In the genomic region with DNA sequence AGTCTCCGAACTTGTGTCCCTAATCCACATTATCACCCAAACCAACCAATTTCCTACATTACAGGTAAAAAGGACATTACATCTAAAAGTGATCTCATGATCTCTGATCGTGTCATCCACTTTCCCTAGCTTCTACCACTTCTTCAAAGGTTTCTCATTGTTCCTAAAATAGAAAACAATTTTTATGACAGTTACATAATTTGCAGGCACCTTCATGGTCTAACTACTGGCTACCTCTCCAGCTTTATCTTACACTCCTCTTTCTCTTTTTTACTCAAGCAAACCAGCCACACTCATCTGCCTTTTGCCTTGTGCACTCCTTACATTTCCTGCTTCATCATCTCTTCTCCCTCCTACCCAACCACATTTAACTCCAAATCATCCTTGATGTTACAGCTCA, we compare ENCODE assay signal across 19 cellular contexts.
DNase-seq lines count a peak whose midpoint lies in the region; ATAC-seq, FAIRE-seq and TF ChIP-seq lines count a peak whose summit lies in the region.
"Had no signal": no experiment of that assay in that cellular context is flagged by ENCODE, and none has a peak within 500 bp of the region (broad histone marks: within the 10 kb centered on the region; RNA-seq: fewer than 3 reads in every experiment).

No MANE protein-coding gene starts in this region.

- no TSS peak for BruUV-seq in GM12878 (replicated peaks; lab: Mats Ljungman, UMichigan)

- no peak for TF ChIP-seq RAD21 in GM12878 (IDR thresholded peaks at IDR 0.05; ENCODE audit: insufficient read depth, low read depth, low read length)

- DNase-seq in GM23248: peak; percentile 37
- peak; percentile 23 for DNase-seq in HT1080 (ENCODE audit: low read depth)
- no peak for DNase-seq in GM12878 (ENCODE audit: low read depth, low spot score)
- DNase-seq in neural crest cell (ENCODE audit: low read depth, low spot score): no peak
- no peak for DNase-seq in DMS 273 (lab: John Stamatoyannopoulos, UW; ENCODE audit: unreplicated experiment)
- DNase-seq in erythroblast (lab: John Stamatoyannopoulos, UW): no peak
- DNase-seq: C1 segment of cervical spinal cord; Calu3; CD4-positive, alpha-beta memory T cell; COR-L47; DMS153; DND-41; GDM1; H7 had no signal

- no peak for TF ChIP-seq EP300 in GM12878 (IDR thresholded peaks at IDR 0.05; ENCODE audit: borderline replicate concordance in 1 of 2, control insufficient read depth in 1 of 2, low read depth in 2 of 2, low read length in 2 of 2)

- H3K4me1 ChIP-seq in GM23248 (ENCODE audit: insufficient read depth) (peaks cover 21% of the 10 kb centered on the region), GM12878 (ENCODE audit: control insufficient read depth, insufficient read depth, low read length) (no peaks in the 10 kb centered on the region)

- no peak overlapping the region for H3K4me3 Mint-ChIP-seq in neural crest cell
- H3K4me3 Mint-ChIP-seq: CD4-positive, alpha-beta memory T cell had no signal

- no peaks in the 10 kb centered on the region for H3K36me3 Mint-ChIP-seq in neural crest cell (ENCODE audit: low read depth)
- H3K36me3 Mint-ChIP-seq: CD4-positive, alpha-beta memory T cell had no signal

- H3K9ac ChIP-seq in GM23248 (no peak overlapping the region), GM12878 (ENCODE audit: control insufficient read depth, insufficient read depth, low read length) (no peak overlapping the region)

- CTCF ChIA-PET in GM12878 (lab: Yijun Ruan, JAX): interaction anchor here (2.4 to 3.9 kb wide), 2 partner anchors 20 to 153 kb away, joined by 6 to 15 read pairs; no protein-coding TSS in a partner anchor

- no peak for TF ChIP-seq POLR2A in GM12878 (IDR thresholded peaks at IDR 0.05; ENCODE audit: low read depth, low read length)
- TF ChIP-seq POLR2A in erythroblast (IDR thresholded peaks at IDR 0.05; ENCODE audit: low read length): no peak

- no peaks in the 10 kb centered on the region for H3K27me3 Mint-ChIP-seq in neural crest cell (ENCODE audit: low read depth)
- H3K27me3 Mint-ChIP-seq: CD4-positive, alpha-beta memory T cell had no signal

- POLR2A ChIA-PET in GM12878 (lab: Charles Lee): interaction anchor here (0.7 to 2.2 kb wide), 3 partner anchors 8 to 37 kb away, joined by 3 to 7 read pairs (median 4); no protein-coding TSS in a partner anchor

- H3K27me3 ChIP-seq in GM23248 (replicated peaks; ENCODE audit: insufficient read depth): no peaks in the 10 kb centered on the region
- H3K27me3 ChIP-seq in GM12878 (replicated peaks in 1 of 2; ENCODE audit: control insufficient read depth in 2 of 2, insufficient read depth in 2 of 2, low read length in 1 of 2): no peaks in the 10 kb centered on the region

- no peak overlapping the region for H3K4me3 ChIP-seq in GM23248
- no peak overlapping the region for H3K4me3 ChIP-seq in GM12878

- in situ Hi-C loops in GM23248 (cut with MboI) (no loop called here), GM12878 (cut with MboI) (no loop called here)

- H3K79me2 ChIP-seq in GM23248 (ENCODE audit: insufficient read depth): no peaks in the 10 kb centered on the region
- H3K79me2 ChIP-seq in GM12878 (ENCODE audit: control insufficient read depth, insufficient read depth, low read length): no peaks in the 10 kb centered on the region

- peaks cover 3% of the 10 kb centered on the region for H3K9me3 Mint-ChIP-seq in neural crest cell

- peak overlapping the region; percentile 4 for H3K27ac Mint-ChIP-seq in neural crest cell (ENCODE audit: unreplicated experiment)
- H3K27ac Mint-ChIP-seq: CD4-positive, alpha-beta memory T cell had no signal

- SMC1A ChIA-PET in GM12878 (lab: Charles Lee; ENCODE audit: uncharacterized antibody, unreplicated experiment): interaction anchor here (0.7 to 4.4 kb wide), 15 partner anchors 8 to 152 kb away, joined by 3 to 43 read pairs (median 5); no protein-coding TSS in a partner anchor

- H3K4me1 Mint-ChIP-seq in neural crest cell: no peaks in the 10 kb centered on the region
- H3K4me1 Mint-ChIP-seq: CD4-positive, alpha-beta memory T cell had no signal

- H3F3A ChIP-seq in GM23248 (ENCODE audit: insufficient read depth): peaks cover 27% of the 10 kb centered on the region

- no peaks in the 10 kb centered on the region for H3K9me2 ChIP-seq in GM23248 (ENCODE audit: insufficient read depth)

- RAD21 ChIA-PET in GM12878 (lab: Charles Lee; ENCODE audit: unreplicated experiment): interaction anchor here (1.3 to 1.8 kb wide), 5 partner anchors 10 to 641 kb away, joined by 4 to 8 read pairs (median 6); no protein-coding TSS in a partner anchor

- FAIRE-seq in GM12878 (lab: Jason Lieb, UNC): peak; percentile 69
- FAIRE-seq: GM12891, GM18507, H1 had no signal

- no peak overlapping the region for H3K4me2 ChIP-seq in GM23248 (ENCODE audit: unreplicated experiment)
- H3K4me2 ChIP-seq in GM12878 (ENCODE audit: control insufficient read depth, insufficient read depth): no peak overlapping the region

- H3K36me3 ChIP-seq in GM23248 (ENCODE audit: low read depth) (no peaks in the 10 kb centered on the region), GM12878 (ENCODE audit: control insufficient read depth in 2 of 2, insufficient read depth in 2 of 2, low read length in 1 of 2) (no peaks in the 10 kb centered on the region)

- intact Hi-C loops in GM12878 (cut with micrococcal nuclease; ENCODE audit: unreplicated experiment): no loop called here

- no peaks in the 10 kb centered on the region for H3K9me3 ChIP-seq in GM23248 (ENCODE audit: low read depth)
- H3K9me3 ChIP-seq in GM12878 (replicated peaks; ENCODE audit: control insufficient read depth, insufficient read depth, low read length): no peaks in the 10 kb centered on the region; the same call in 2 of the 3 replicates

- TF ChIP-seq CTCF in GM12878 (IDR thresholded peaks at IDR 0.05 in 2 of 3, conservative IDR thresholded peaks at IDR 0.05 in 1 of 3; ENCODE audit: control insufficient read depth in 2 of 3, extremely low read depth in 1 of 3, insufficient read depth in 1 of 3, low read depth in 3 of 3, low read length in 3 of 3) (no peak), neural crest cell (conservative IDR thresholded peaks at IDR 0.05) (no peak)

- H4K20me1 ChIP-seq in GM23248 (ENCODE audit: insufficient read depth) (no peaks in the 10 kb centered on the region), GM12878 (ENCODE audit: control insufficient read depth, insufficient read depth) (no peaks in the 10 kb centered on the region)

- H2AFZ ChIP-seq in GM23248: peak overlapping the region; percentile 30; the same call in 1 of the 2 replicates
- H2AFZ ChIP-seq in GM12878 (ENCODE audit: control insufficient read depth, low read depth, low read length): no peak overlapping the region

- 86 to 88% methylated on average over 2 of the region's 2 CpGs for WGBS in GM23248 (ENCODE audit: low coverage in 1 of 2, low lambda C conversion rate in 2 of 2, missing lambda C conversion rate in 2 of 2), 2 experiments
- WGBS in GM12878 (ENCODE audit: insufficient coverage, insufficient replicate concordance, low lambda C conversion rate, missing lambda C conversion rate): 48% methylated on average over 2 of the region's 2 CpGs

- peak; percentile 25 for ATAC-seq in GM12878
- no peak for ATAC-seq in GM18519 (IDR thresholded peaks at IDR 0.05; ENCODE audit: low FRiP score, unreplicated experiment)
- ATAC-seq: HCT116 had no signal

- H3K27ac ChIP-seq in GM23248 (no peak overlapping the region), GM12878 (ENCODE audit: control insufficient read depth, insufficient read depth) (no peak overlapping the region)

TF ChIP-seq in GM12878, 131 proteins besides CTCF, POLR2A, EP300 and RAD21:
- peak; percentile 28 to 37; a peak in 1 of 4 replicates for TF ChIP-seq IKZF2 (IDR thresholded peaks at IDR 0.05)
- TF ChIP-seq, protein P1, sequence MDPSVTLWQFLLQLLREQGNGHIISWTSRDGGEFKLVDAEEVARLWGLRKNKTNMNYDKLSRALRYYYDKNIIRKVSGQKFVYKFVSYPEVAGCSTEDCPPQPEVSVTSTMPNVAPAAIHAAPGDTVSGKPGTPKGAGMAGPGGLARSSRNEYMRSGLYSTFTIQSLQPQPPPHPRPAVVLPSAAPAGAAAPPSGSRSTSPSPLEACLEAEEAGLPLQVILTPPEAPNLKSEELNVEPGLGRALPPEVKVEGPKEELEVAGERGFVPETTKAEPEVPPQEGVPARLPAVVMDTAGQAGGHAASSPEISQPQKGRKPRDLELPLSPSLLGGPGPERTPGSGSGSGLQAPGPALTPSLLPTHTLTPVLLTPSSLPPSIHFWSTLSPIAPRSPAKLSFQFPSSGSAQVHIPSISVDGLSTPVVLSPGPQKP (IDR thresholded peaks at IDR 0.05; ENCODE audit: low read depth, low read length): no peak
- TF ChIP-seq MYC (IDR thresholded peaks at IDR 0.05; ENCODE audit: insufficient read depth, insufficient read length, insufficient replicate concordance, low read length, severe bottlenecking): no peak
- TF ChIP-seq HDGF (IDR thresholded peaks at IDR 0.05): peak; percentile 59; the same call in 1 of the 2 replicates
- peak; percentile 78; the same call in 1 of the 2 replicates for TF ChIP-seq NFIC (IDR thresholded peaks at IDR 0.05; ENCODE audit: low read depth, low read length)
- peak; percentile 67 for TF ChIP-seq EED (IDR thresholded peaks at IDR 0.05; ENCODE audit: low read depth)
- peak; percentile 44; the same call in 1 of the 2 replicates for TF ChIP-seq MTA2 (IDR thresholded peaks at IDR 0.05; ENCODE audit: low read depth)
- peak; percentile 69; the same call in 1 of the 2 replicates for TF ChIP-seq RUNX3 (IDR thresholded peaks at IDR 0.05; ENCODE audit: low read length)
- TF ChIP-seq TCF3 (IDR thresholded peaks at IDR 0.05; ENCODE audit: borderline replicate concordance, insufficient read depth, low read depth, low read length): no peak
- TF ChIP-seq FOXM1 (IDR thresholded peaks at IDR 0.05; ENCODE audit: low read depth, low read length): peak; percentile 69; the same call in 1 of the 2 replicates
- 0 out of 2 replicates have a peak, but pooled peaks have one; percentile 52 for TF ChIP-seq MEF2A (IDR thresholded peaks at IDR 0.05; ENCODE audit: insufficient read depth, low read depth, low read length)
- no peak for TF ChIP-seq SUPT20H (IDR thresholded peaks at IDR 0.05; ENCODE audit: borderline replicate concordance, control insufficient read depth, low read depth, low read length)
- TF ChIP-seq CREM (IDR thresholded peaks at IDR 0.05; ENCODE audit: low read depth): peak; percentile 45; the same call in 1 of the 2 replicates
- TF ChIP-seq JUNB (IDR thresholded peaks at IDR 0.05): peak; percentile 63
- peak; percentile 50; the same call in 1 of the 2 replicates for TF ChIP-seq CREB1 (IDR thresholded peaks at IDR 0.05; ENCODE audit: low read depth)
- TF ChIP-seq ZSCAN29 (IDR thresholded peaks at IDR 0.05): no peak
- peak; percentile 46; the same call in 1 of the 2 replicates for TF ChIP-seq ATF7 (IDR thresholded peaks at IDR 0.05; ENCODE audit: low read depth)
- peak; percentile 71 for TF ChIP-seq MEF2B (IDR thresholded peaks at IDR 0.05; ENCODE audit: partially characterized antibody, poor library complexity, severe bottlenecking)
- TF ChIP-seq ZBED1 (IDR thresholded peaks at IDR 0.05; ENCODE audit: borderline replicate concordance): peak; percentile 56; the same call in 1 of the 2 replicates
- no peak for TF ChIP-seq RAD51 (IDR thresholded peaks at IDR 0.05)
- no peak for TF ChIP-seq YBX1 (IDR thresholded peaks at IDR 0.05)

Comparison
In these comparisons a context has a peak if more than half of its experiments do, and no peak if none do; other contexts are left out.
1. DNase-seq: peak in GM23248 (single experiment) and HT1080 (single experiment); none in GM12878 (single experiment), neural crest cell (single experiment), DMS 273 (single experiment) and erythroblast (0 of 2).